30 cellular contexts compared by ENCODE assay signal in the genomic region with DNA sequence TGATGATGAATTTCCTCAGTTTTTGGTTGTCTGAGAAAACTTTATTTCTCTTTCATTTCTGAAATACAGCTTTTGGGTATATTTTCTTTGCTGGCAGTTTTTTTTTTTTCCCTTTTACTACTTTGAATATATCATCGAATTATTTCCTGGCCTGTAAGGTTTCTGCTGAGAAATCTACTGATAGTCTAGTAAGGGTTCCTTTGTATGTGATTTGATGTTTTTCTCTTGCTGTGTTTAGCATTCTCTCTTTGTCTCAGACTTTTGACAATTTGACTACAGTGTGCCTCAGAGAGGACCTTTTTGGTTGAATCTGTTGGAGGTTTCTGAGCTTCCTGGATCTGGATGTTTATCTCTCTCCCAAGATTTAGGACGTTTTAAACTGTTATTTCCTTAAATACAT.
"Had no signal": no experiment of that assay in that cellular context is flagged by ENCODE, and none has a peak within 500 bp of the region (broad histone marks: within the 10 kb centered on the region; RNA-seq: fewer than 3 reads in every experiment).

No MANE protein-coding gene starts in this region.

- DNase-seq: activated effector memory CD4-positive, alpha-beta T cell treated with anti-CD3 and anti-CD28 coated beads, Interleukin-2, amount 50 U/mL, for 16 hours; activated effector memory CD4-positive, alpha-beta T cell treated with Interleukin-2 at 50 U/mL for 16 hours; activated gamma-delta T cell; activated gamma-delta T cell treated with Interleukin-2 at 50 U/mL for 16 hours; activated naive CD4-positive, alpha-beta T cell; activated naive CD4-positive, alpha-beta T cell treated with anti-CD3 and anti-CD28 coated beads for 36 hours; activated naive CD4-positive, alpha-beta T cell treated with anti-CD3 and anti-CD28 coated beads, Interleukin-2, amount 10 ng/mL, durations not matched to agents 7 days and 5 days; activated naive CD4-positive, alpha-beta T cell treated with anti-CD3 and anti-CD28 coated beads, Interleukin-2, amount 50 U/mL, for 16 hours; activated naive CD4-positive, alpha-beta T cell treated with Interleukin-2 at 50 U/mL for 16 hours; activated naive CD8-positive, alpha-beta T cell treated with anti-CD3 and anti-CD28 coated beads for 36 hours; activated naive CD8-positive, alpha-beta T cell treated with anti-CD3 and anti-CD28 coated beads, Interleukin-2, amount 10 ng/mL, durations not matched to agents 7 days and 5 days; activated naive CD8-positive, alpha-beta T cell treated with anti-CD3 and anti-CD28 coated beads, Interleukin-2, amount 50 U/mL, for 24 hours; activated T-cell treated with anti-CD3 and anti-CD28 coated beads, Interleukin-2, amount 50 U/mL, for 1 hour; activated T-cell treated with anti-CD3 and anti-CD28 coated beads, Interleukin-2, amount 50 U/mL, for 24 hours; activated T-cell treated with anti-CD3 and anti-CD28 coated beads, Interleukin-2, amount 50 U/mL, for 4 hours; activated T-cell treated with anti-CD3 and anti-CD28 coated beads, Interleukin-2, amount 50 U/mL, for 48 hours; activated T-cell treated with anti-CD3 and anti-CD28 coated beads, Interleukin-2, amount 50 U/mL, for 72 hours; adrenal gland; amniotic stem cell; amygdala; anterior cingulate cortex; aorta; body of pancreas; brain microvascular endothelial cell; caudate nucleus; central memory CD4-positive, alpha-beta T cell; cerebellar nuclear complex had no signal

- H3K36me3 ChIP-seq: adrenal gland, ascending aorta, brain microvascular endothelial cell, breast epithelium, cardiac muscle cell had no signal

- H3K27me3 ChIP-seq: adrenal gland, ascending aorta, body of pancreas, brain microvascular endothelial cell, breast epithelium, cardiac muscle cell had no signal

- H3K9me3 ChIP-seq: adrenal gland had no signal

- H3K27ac ChIP-seq: adrenal gland, ascending aorta, body of pancreas, brain microvascular endothelial cell, breast epithelium, cardiac muscle cell had no signal

- H3K4me3 ChIP-seq: adrenal gland, ascending aorta, body of pancreas, breast epithelium, cardiac muscle cell had no signal

- H3K4me1 ChIP-seq: adrenal gland, ascending aorta, body of pancreas, breast epithelium had no signal
